ENCODE assay signal across 17 cellular contexts in genomic region chr6:131955876-131956275, GRCh38. TPM values are rescaled to one million over a fixed set of nuclear protein-coding genes. Genes with fewer than 3 reads are reported as not detected.
DNase-seq lines count a peak whose midpoint lies in the region; ATAC-seq and TF ChIP-seq lines count a peak whose summit lies in the region.
"Had no signal": no experiment of that assay in that cellular context is flagged by ENCODE, and none has a peak within 500 bp of the region (broad histone marks: within the 10 kb centered on the region; RNA-seq: fewer than 3 reads in every experiment).

No MANE protein-coding gene starts in this region.

- H3K4me2 ChIP-seq in GM23338 (peak overlapping the region; percentile 41), smooth muscle cell (no peak overlapping the region)

- H3K9ac ChIP-seq in smooth muscle cell (ENCODE audit: low read depth): no peak overlapping the region

- intact Hi-C loops in ovary (cut with DNase I): no loop called here

- peaks cover 52% of the 10 kb centered on the region for H3K4me1 Mint-ChIP-seq in GM23338
- H3K4me1 Mint-ChIP-seq in WTC11: peaks cover 53% of the 10 kb centered on the region

- H3K36me3 ChIP-seq in GM23338 (ENCODE audit: insufficient read depth): no peaks in the 10 kb centered on the region
- no peaks in the 10 kb centered on the region for H3K36me3 ChIP-seq in smooth muscle cell (ENCODE audit: low read depth)
- no peaks in the 10 kb centered on the region for H3K36me3 ChIP-seq in ovary

- H3K79me2 ChIP-seq in GM23338 (replicated peaks; ENCODE audit: insufficient read depth) (no peaks in the 10 kb centered on the region; the same call in 1 of the 2 replicates), smooth muscle cell (ENCODE audit: low read depth) (peaks cover 7% of the 10 kb centered on the region)

- no peak for TF ChIP-seq POLR2A in ovary (IDR thresholded peaks at IDR 0.05)

- H3K4me3 Mint-ChIP-seq in GM23338: no peak overlapping the region
- H3K4me3 Mint-ChIP-seq in WTC11: no peak overlapping the region
- H3K4me3 Mint-ChIP-seq: B cell; CD4-positive, CD25-positive, alpha-beta regulatory T cell had no signal

- ATAC-seq in GM23338 (peak; percentile 15), WTC11 (peak; percentile 27)
- ATAC-seq: PC-3 had no signal

- 93% methylated on average over 1 of the region's 1 CpG for WGBS in smooth muscle cell (ENCODE audit: low lambda C conversion rate)
- 89 to 100% (median 90%) methylated on average over 1 of the region's 1 CpG for WGBS in ovary, 3 donors

- POLR2A ChIA-PET in WTC11 (lab: Charles Lee): interaction anchor here (0.7 to 0.8 kb wide), 2 partner anchors 12 to 149 kb away, joined by 3 to 4 read pairs; no protein-coding TSS in a partner anchor

- CTCF ChIA-PET in WTC11 (lab: Charles Lee): interaction anchor here (0.7 to 1.3 kb wide), 6 partner anchors 10 to 262 kb away, joined by 3 to 6 read pairs (median 4); no protein-coding TSS in a partner anchor

- H2AFZ ChIP-seq in GM23338 (no peak overlapping the region), smooth muscle cell (ENCODE audit: low read depth) (no peak overlapping the region)

- H3K27me3 ChIP-seq in GM23338 (ENCODE audit: insufficient read depth) (no peaks in the 10 kb centered on the region), smooth muscle cell (ENCODE audit: low read depth) (no peaks in the 10 kb centered on the region), ovary (no peaks in the 10 kb centered on the region)
- H3K27me3 ChIP-seq: SJSA1 had no signal

- no peaks in the 10 kb centered on the region; the same call in 2 of the 3 replicates for H3K36me3 Mint-ChIP-seq in GM23338 (ENCODE audit: low read depth)
- peaks cover 5% of the 10 kb centered on the region; the same call in 1 of the 2 replicates for H3K36me3 Mint-ChIP-seq in WTC11
- H3K36me3 Mint-ChIP-seq: CD4-positive, CD25-positive, alpha-beta regulatory T cell had no signal

- H3K9me3 Mint-ChIP-seq in GM23338 (no peaks in the 10 kb centered on the region), WTC11 (no peaks in the 10 kb centered on the region)

- H3K9me3 ChIP-seq in smooth muscle cell (replicated peaks; ENCODE audit: low read depth): no peaks in the 10 kb centered on the region
- H3K9me3 ChIP-seq in ovary: no peaks in the 10 kb centered on the region
- H3K9me3 ChIP-seq: SJSA1 had no signal

- TF ChIP-seq EP300 in ovary (IDR thresholded peaks at IDR 0.05): no peak

- TF ChIP-seq CTCF in GM23338 (conservative IDR thresholded peaks at IDR 0.05; ENCODE audit: low read depth in 2 of 2): peak; percentile 27 to 46; a peak in 3 of 4 replicates
- TF ChIP-seq CTCF in WTC11 (IDR thresholded peaks at IDR 0.05): no peak
- no peak for TF ChIP-seq CTCF in smooth muscle cell (IDR thresholded peaks at IDR 0.05; ENCODE audit: borderline replicate concordance, insufficient read depth, poor library complexity, severe bottlenecking)
- no peak for TF ChIP-seq CTCF in ovary (IDR thresholded peaks at IDR 0.05)

- H3K4me3 ChIP-seq in GM23338: no peak overlapping the region
- no peak overlapping the region for H3K4me3 ChIP-seq in smooth muscle cell
- no peak overlapping the region for H3K4me3 ChIP-seq in ovary
- H3K4me3 ChIP-seq: SJSA1 had no signal

- no peak overlapping the region for H3K27ac Mint-ChIP-seq in GM23338
- H3K27ac Mint-ChIP-seq in WTC11: no peak overlapping the region
- H3K27ac Mint-ChIP-seq: B cell; CD4-positive, CD25-positive, alpha-beta regulatory T cell had no signal

- H3K9me2 ChIP-seq in GM23338 (ENCODE audit: insufficient read depth): no peaks in the 10 kb centered on the region

- DNase-seq in GM23338 (ENCODE audit: low spot score): peak; percentile 46
- DNase-seq in WTC11 (ENCODE audit: low spot score): no peak
- peak; percentile 37 for DNase-seq in iPS-NIHi7 (ENCODE audit: extremely low spot score)
- DNase-seq in smooth muscle cell (lab: John Stamatoyannopoulos, UW; ENCODE audit: unreplicated experiment): no peak
- no peak for DNase-seq in ovary
- DNase-seq in DMS153 (lab: John Stamatoyannopoulos, UW): no peak
- DNase-seq in DMS79 (lab: John Stamatoyannopoulos, UW): no peak
- DNase-seq: Caco-2; CD4-positive, CD25-positive, alpha-beta regulatory T cell; DMS53; NCI-H1048; NCI-H187; NCI-H226; NCI-H69; PC-3 had no signal

- H3K27ac ChIP-seq in GM23338 (ENCODE audit: low read depth) (peak overlapping the region; percentile 10), smooth muscle cell (ENCODE audit: low read depth) (peak overlapping the region; percentile 90), ovary (no peak overlapping the region)

- H3F3A ChIP-seq in GM23338 (replicated peaks; ENCODE audit: low read depth) (no peaks in the 10 kb centered on the region), smooth muscle cell (ENCODE audit: low read depth) (peaks cover 14% of the 10 kb centered on the region)

- H4K20me1 ChIP-seq in GM23338 (replicated peaks; ENCODE audit: insufficient read depth) (no peaks in the 10 kb centered on the region), smooth muscle cell (ENCODE audit: low read depth) (no peaks in the 10 kb centered on the region)

- H3K4me1 ChIP-seq in GM23338 (ENCODE audit: insufficient read depth) (peaks cover 46% of the 10 kb centered on the region), smooth muscle cell (ENCODE audit: low read depth) (peaks cover 35% of the 10 kb centered on the region), ovary (ENCODE audit: insufficient read depth) (peaks cover 3% of the 10 kb centered on the region)

- H3K27me3 Mint-ChIP-seq in GM23338 (ENCODE audit: insufficient read depth, low read depth, poor library complexity) (peaks cover 15% of the 10 kb centered on the region), WTC11 (ENCODE audit: low read depth) (no peaks in the 10 kb centered on the region)

TF ChIP-seq in GM23338, 12 proteins besides CTCF, POLR2A, EP300 and RAD21 (continues in another document):
- TF ChIP-seq EZH2 (IDR thresholded peaks at IDR 0.05; ENCODE audit: low read depth, unreplicated experiment) (no peak), ZNF114 (CRISPR knock-in tag; IDR thresholded peaks at IDR 0.05) (no peak), STAT1 (IDR thresholded peaks at IDR 0.05; ENCODE audit: unreplicated experiment) (no peak), CREB1 (CRISPR knock-in tag; IDR thresholded peaks at IDR 0.05; ENCODE audit: low read depth) (no peak)

TF ChIP-seq in WTC11, 78 proteins besides CTCF, POLR2A, EP300 and RAD21:
- no peak for TF ChIP-seq SMAD4 (CRISPR knock-in tag; IDR thresholded peaks at IDR 0.05)

RNA-seq across cellular contexts. Expression of gene CCN2, which starts 4.7 kb away (rescaled TPM):
- 159 and 177 TPM in 2 replicates for total RNA-seq in GM23338 (2014; rRNA removed; shearing (Covaris generic))
- polyA plus RNA-seq in GM23338 (2016; fragmentation: Nextera tagmentation; extraction: Ambion mirVana) (113 and 128 TPM in 2 replicates), smooth muscle cell (1,697 and 2,448 TPM in 2 replicates), ovary (100 to 1,000 TPM in 1 of 2 donors, 10 to 100 TPM in 1; 74.2 to 191 TPM)
- total RNA-seq in WTC11 (2021) (67.8 to 75.9 TPM (median 74.7 TPM) in 3 replicates), smooth muscle cell (1,180 and 1,197 TPM in 2 replicates), ovary (10 to 100 TPM; 18.3 to 88.0 (median 52.8) TPM)
- total RNA-seq: CD4-positive, CD25-positive, alpha-beta regulatory T cell had no signal
- polyA plus RNA-seq: CD4-positive, CD25-positive, alpha-beta regulatory T cell had no signal

Comparison
In these comparisons a context has a peak if more than half of its experiments do, and no peak if none do; other contexts are left out.
1. DNase-seq: peak in GM23338 (single experiment) and iPS-NIHi7 (single experiment); none in WTC11 (single experiment), smooth muscle cell (single experiment), ovary (0 of 5), DMS153 (single experiment) and DMS79 (single experiment).
2. H3K27ac ChIP-seq: peak in GM23338 (single experiment) and smooth muscle cell (single experiment); none in ovary (0 of 2).
3. CTCF ChIP-seq: peak in GM23338 (2 of 2); none in WTC11 (single experiment), smooth muscle cell (single experiment) and ovary (0 of 3).